In the genomic region with DNA sequence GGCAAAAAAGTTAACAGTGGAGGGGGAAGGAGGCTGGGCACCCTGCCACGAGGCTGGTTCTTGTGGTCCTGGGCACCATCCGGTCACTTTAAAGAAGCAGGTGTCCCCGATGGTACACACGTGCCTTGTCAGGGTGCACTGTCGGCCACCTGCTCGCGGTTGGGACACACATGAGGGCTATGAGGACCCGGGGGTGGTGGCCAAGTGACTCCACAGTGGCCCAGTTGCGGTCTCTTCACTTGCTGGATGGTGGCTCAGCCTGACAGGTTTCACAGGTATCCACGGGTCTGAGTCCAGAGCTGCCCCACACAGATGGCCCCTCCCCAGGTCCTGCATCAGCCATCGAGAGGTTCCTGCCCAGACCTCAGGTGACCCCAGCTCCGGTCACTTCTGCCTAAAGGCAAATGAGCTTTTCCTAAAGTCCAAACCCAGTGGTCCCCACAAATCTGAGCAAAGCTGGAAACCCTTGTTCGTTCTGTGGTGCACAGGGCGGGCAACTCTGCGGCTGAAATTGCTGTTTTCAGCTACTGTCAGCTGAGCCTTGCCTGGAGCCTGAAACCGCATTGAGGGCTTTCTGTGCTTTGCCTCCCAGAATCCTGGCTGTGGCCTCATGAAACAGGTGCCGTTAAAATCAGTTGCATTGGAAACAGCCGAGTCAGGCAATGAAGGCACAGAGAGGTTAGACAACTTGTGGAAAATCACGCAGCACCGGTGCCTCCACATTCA, we compare ENCODE assay signal across 8 cellular contexts.
DNase-seq lines count a peak whose midpoint lies in the region; ATAC-seq, FAIRE-seq and TF ChIP-seq lines count a peak whose summit lies in the region.
"Not testable (repeated sequence)": the region's sequence is repeated elsewhere in the genome, so short reads cannot be mapped to it uniquely, and the experiment has no call there.

No MANE protein-coding gene starts in this region.

- H3K79me2 ChIP-seq in HepG2 (ENCODE audit: insufficient read depth, low read length) = not testable (repeated sequence)

- CTCF ChIA-PET in HepG2 (lab: Yijun Ruan, JAX; ENCODE audit: low intra/inter-chr PET ratio, low total read pairs) = not testable (repeated sequence)

- not testable (repeated sequence) for H3K27ac ChIP-seq in HepG2 (ENCODE audit: extremely low read length, insufficient read depth, low read length); mesenchymal stem cell (ENCODE audit: low read length, poor library complexity, severe bottlenecking); aorta (ENCODE audit: low read depth in 1 of 2, low read length in 2 of 2)
- H3K27ac ChIP-seq in neutrophil (peak overlapping the region; percentile 69), spleen (peak overlapping the region in 4 of 8 donors; percentile 65 to 79 (median 71))

- not testable (repeated sequence) for H2BK15ac ChIP-seq in mesenchymal stem cell (ENCODE audit: low read depth, poor library complexity, severe bottlenecking)

- H3K27me3 ChIP-seq in H7 (ENCODE audit: control insufficient read depth, insufficient read depth, low read length); mesenchymal stem cell (ENCODE audit: control insufficient read depth in 1 of 2, insufficient read depth in 1 of 2, low read length in 2 of 2); neutrophil; spleen (replicated peaks in 1 of 7); aorta (ENCODE audit: control insufficient read depth in 1 of 2, insufficient read depth in 2 of 2, low read length in 1 of 2): not testable (repeated sequence)
- H3K27me3 ChIP-seq in HepG2 (ENCODE audit: control insufficient read depth in 1 of 2, insufficient read depth in 2 of 2, low read length in 2 of 2) = peaks cover 14 to 49% of the 10 kb centered on the region in 2 experiments

- POLR2A ChIA-PET in HepG2 (lab: Yijun Ruan, JAX) = not testable (repeated sequence)

- not testable (repeated sequence) for H3K4me2 ChIP-seq in HepG2 (ENCODE audit: low read depth, low read length); mesenchymal stem cell (ENCODE audit: low read length, poor library complexity, severe bottlenecking)

- H4K20me1 ChIP-seq in HepG2 (ENCODE audit: insufficient read depth, low read length) = not testable (repeated sequence)

- not testable (repeated sequence) for H2BK12ac ChIP-seq in mesenchymal stem cell (ENCODE audit: low read length in 2 of 2)

- not testable (repeated sequence) for H3K36me3 ChIP-seq in H7 (replicated peaks; ENCODE audit: control insufficient read depth, insufficient read depth, low read length); HepG2 (replicated peaks in 1 of 2; ENCODE audit: control insufficient read depth in 1 of 2, insufficient read depth in 2 of 2, low read length in 2 of 2); mesenchymal stem cell (ENCODE audit: control insufficient read depth in 1 of 2, insufficient read depth in 2 of 2, low read depth in 1 of 2, low read length in 2 of 2); neutrophil; aorta (ENCODE audit: control insufficient read depth in 1 of 2, insufficient read depth in 2 of 2, low read length in 1 of 2)
- H3K36me3 ChIP-seq in spleen = peaks cover 0 to 15% (median 0%) of the 10 kb centered on the region in 6 donors

- not testable (repeated sequence) for H3K23ac ChIP-seq in mesenchymal stem cell (ENCODE audit: low read length in 2 of 2)

- not testable (repeated sequence) for H3K9me3 ChIP-seq in HepG2 (ENCODE audit: low read length); mesenchymal stem cell (ENCODE audit: control insufficient read depth, low read length); neutrophil; spleen; aorta (ENCODE audit: control insufficient read depth, low read length)

- TF ChIP-seq POLR2A in HepG2 (IDR thresholded peaks at IDR 0.05; ENCODE audit: insufficient read depth in 1 of 2, low read depth in 2 of 2, low read length in 2 of 2); spleen (IDR thresholded peaks at IDR 0.05): not testable (repeated sequence)

- not testable (repeated sequence) for H3K4me1 ChIP-seq in HepG2 (ENCODE audit: insufficient read depth, low read length); mesenchymal stem cell (ENCODE audit: control insufficient read depth, insufficient read depth, low read depth, low read length); aorta (ENCODE audit: control insufficient read depth in 1 of 2, insufficient read depth in 2 of 2, low read length in 2 of 2)
- H3K4me1 ChIP-seq in neutrophil (ENCODE audit: control insufficient read depth in 1 of 2, insufficient read depth in 1 of 2, low read depth in 1 of 2, low read length in 1 of 2) (peaks cover 25 to 38% of the 10 kb centered on the region in 2 experiments), spleen (peaks cover 0 to 57% (median 19%) of the 10 kb centered on the region in 6 donors)

- not testable (repeated sequence) for H4K8ac ChIP-seq in mesenchymal stem cell (ENCODE audit: low read length)

- WGBS in HepG2 (ENCODE audit: low lambda C conversion rate) = 49% methylated on average over 13 of the region's 20 CpGs
- 88% methylated on average over 20 of the region's 20 CpGs for WGBS in mesenchymal stem cell
- WGBS in spleen, 5 donors = 63 to 86% (median 71%) methylated on average over 6 to 20 of the region's 20 CpGs
- WGBS in aorta, 2 donors = 55 to 59% methylated on average over 20 of the region's 20 CpGs

- not testable (repeated sequence) for TF ChIP-seq EP300 in HepG2 (IDR thresholded peaks at IDR 0.05; ENCODE audit: low read depth in 2 of 2, low read length in 2 of 2); HepG2 (CRISPR knock-in tag; IDR thresholded peaks at IDR 0.05; ENCODE audit: borderline replicate concordance)

- not testable (repeated sequence) for H3K9ac ChIP-seq in HepG2 (ENCODE audit: insufficient read depth, low read depth, low read length); mesenchymal stem cell (ENCODE audit: low read length)

- not testable (repeated sequence) for H3K18ac ChIP-seq in mesenchymal stem cell (ENCODE audit: low read depth in 1 of 2, low read length in 2 of 2)

- H3K14ac ChIP-seq in mesenchymal stem cell (ENCODE audit: low read length in 2 of 2) = not testable (repeated sequence)

- not testable (repeated sequence) for H2BK5ac ChIP-seq in mesenchymal stem cell (ENCODE audit: low read depth, low read length, poor library complexity, severe bottlenecking)

- H4K91ac ChIP-seq in mesenchymal stem cell (ENCODE audit: low read length) = peak overlapping the region; percentile 50

- not testable (repeated sequence) for H3K4me3 ChIP-seq in H7 (ENCODE audit: insufficient read depth, low read depth, low read length); HepG2 (replicated peaks in 1 of 3; ENCODE audit: insufficient read depth in 1 of 3, low read depth in 2 of 3, low read length in 3 of 3); mesenchymal stem cell (ENCODE audit: insufficient read depth in 1 of 2, low read depth in 1 of 2, low read length in 2 of 2); neutrophil (ENCODE audit: low read depth in 1 of 2, low read length in 1 of 2); spleen; aorta (ENCODE audit: low read length in 2 of 2)

- ATAC-seq in Right ventricle myocardium inferior; HepG2; aorta (ENCODE audit: low FRiP score): not testable (repeated sequence)

- in situ Hi-C loops in HepG2 (cut with HindIII; ENCODE audit: extremely low pct_ligation_motif_present, low pct_unique_long_range_greater_than_20kb) = not testable (repeated sequence)

- H3K4ac ChIP-seq in mesenchymal stem cell (ENCODE audit: low read depth in 1 of 2, low read length in 2 of 2) = not testable (repeated sequence)

- not testable (repeated sequence) for H2AFZ ChIP-seq in HepG2 (ENCODE audit: low read length); mesenchymal stem cell (ENCODE audit: low read depth, low read length)

- TF ChIP-seq CTCF in HepG2 (CRISPR knock-in tag; IDR thresholded peaks at IDR 0.05); neutrophil (IDR thresholded peaks at IDR 0.05); spleen (IDR thresholded peaks at IDR 0.05 in 8 of 11, conservative IDR thresholded peaks at IDR 0.05 in 3 of 11): not testable (repeated sequence)

- not testable (repeated sequence) for TF ChIP-seq RAD21 in HepG2 (CRISPR knock-in tag; IDR thresholded peaks at IDR 0.05)

- not testable (repeated sequence) for H2BK120ac ChIP-seq in mesenchymal stem cell (ENCODE audit: low read depth, low read length)

- not testable (repeated sequence) for BruUV-seq in HepG2 (replicated peaks; lab: Mats Ljungman, UMichigan)

- H2AK5ac ChIP-seq in mesenchymal stem cell (ENCODE audit: low read length, severe bottlenecking) = not testable (repeated sequence)

- H3K79me1 ChIP-seq in mesenchymal stem cell (replicated peaks; ENCODE audit: low read length, poor library complexity, severe bottlenecking) = not testable (repeated sequence)

- FAIRE-seq in HepG2 (lab: Jason Lieb, UNC) = not testable (repeated sequence)

- intact Hi-C loops in Right ventricle myocardium inferior (cut with DNase I); HepG2 (cut with micrococcal nuclease; ENCODE audit: unreplicated experiment); spleen (cut with DNase I; ENCODE audit: low total_unique reads): not testable (repeated sequence)
- intact Hi-C loops in aorta (cut with DNase I) = loop anchor here in 1 of 2 donors (10.0 kb wide), 1 partner anchor 186 kb away; no protein-coding TSS in a partner anchor

- DNase-seq in H7 (peak; percentile 22), RPMI8226 (peak; percentile 77), Right ventricle myocardium inferior (ENCODE audit: missing footprints) (peak; percentile 32), spleen (peak; percentile 62), aorta (peak; percentile 42 to 64)
- DNase-seq in HepG2 (ENCODE audit: low spot score); mesenchymal stem cell: not testable (repeated sequence)
